In genomic region chr13:77326905-77327604, GRCh38 we compare ENCODE assay signal across 8 cellular contexts. TPM values are rescaled to one million over a fixed set of nuclear protein-coding genes. Genes with fewer than 3 reads are reported as not detected.
A peak's percentile ranks its signal among the peaks of the same experiment; 100 is the strongest.
DNase-seq lines count a peak whose midpoint lies in the region; ATAC-seq and TF ChIP-seq lines count a peak whose summit lies in the region.

Gene MYCBP2 (minus strand): TSS chr13:77327094. CDS start chr13:77326775, 319 bp downstream.

- ATAC-seq in GM19043 (IDR thresholded peaks at IDR 0.05; ENCODE audit: low read depth, unreplicated experiment), result peak; percentile 43
- ATAC-seq in HG03378 (IDR thresholded peaks at IDR 0.05; ENCODE audit: unreplicated experiment), result peak; percentile 58

- DNase-seq in AG09319 (ENCODE audit: extremely low read depth, low read depth) (peak; percentile 97), NCI-H460 (ENCODE audit: extremely low read depth, low read depth) (peak; percentile 98), cerebellar nuclear complex (lab: John Stamatoyannopoulos, UW) (peak; percentile 60 to 80), islet precursor cell (peak; percentile 99)
- DNase-seq in activated CD4-positive, CD25-positive, alpha-beta regulatory T cell treated with anti-CD3 and anti-CD28 coated beads, Interleukin-2, amount 50 U/mL, for 72 hours, result peak; percentile 96
- peak; percentile 93 to 94 for DNase-seq in stimulated activated CD4-positive, alpha-beta T cell treated with anti-CD3 and anti-CD28 coated beads, Interleukin-15, amount 100 ng/mL, for 1 hour (ENCODE audit: low read depth in 1 of 2, low spot score in 1 of 2)

- TF ChIP-seq CTCF in AG09319 (IDR thresholded peaks at IDR 0.05; ENCODE audit: low read depth, low read length), result no peak

RNA-seq across cellular contexts. Expression of gene MYCBP2, which starts in this region (rescaled TPM):
- total RNA-seq in NCI-H460 (2014; rRNA removed; shearing (Covaris generic)), result 30.2 and 34.7 TPM in 2 replicates
- polyA plus RNA-seq in NCI-H460 (2014; cell fraction: nucleus; rRNA removed), result 28.4 and 42.1 TPM in 2 replicates

Comparison
In these comparisons a context has a peak if more than half of its experiments do, and no peak if none do; other contexts are left out.
1. Peak in every context shown above with its lines: DNase-seq and ATAC-seq.